In genomic region chr3:13828501-13828900, GRCh38 we compare ENCODE assay signal across 34 cellular contexts. TPM values are rescaled to one million over a fixed set of nuclear protein-coding genes. Genes with fewer than 3 reads are reported as not detected.
"Had no signal": no experiment of that assay in that cellular context is flagged by ENCODE, and none has a peak within 500 bp of the region (broad histone marks: within the 10 kb centered on the region; RNA-seq: fewer than 3 reads in every experiment).

No MANE protein-coding gene starts in this region.

- H3K4me3 ChIP-seq: adrenal gland, body of pancreas, esophagus muscularis mucosa, gastrocnemius medialis had no signal

- FAIRE-seq: colon had no signal

- H3K9me3 ChIP-seq: adrenal gland, body of pancreas, esophagus muscularis mucosa, gastrocnemius medialis had no signal

- H3K27me3 ChIP-seq: adrenal gland, body of pancreas, foreskin keratinocyte had no signal

- H3K36me3 ChIP-seq: adrenal gland, esophagus muscularis mucosa, gastrocnemius medialis had no signal

- H3K27ac ChIP-seq: adrenal gland, body of pancreas, esophagus muscularis mucosa, foreskin keratinocyte, gastrocnemius medialis had no signal

- DNase-seq: activated CD4-positive, alpha-beta memory T cell treated with anti-CD3 and anti-CD28 coated beads for 36 hours; activated CD4-positive, alpha-beta T cell treated with anti-CD3 and anti-CD28 coated beads for 36 hours; activated CD4-positive, alpha-beta T cell treated with anti-CD3 and anti-CD28 coated beads, Interleukin-2, amount 10 ng/mL, durations not matched to agents 24 days and 14 days; activated CD4-positive, CD25-positive, alpha-beta regulatory T cell; activated CD4-positive, CD25-positive, alpha-beta regulatory T cell treated with anti-CD3 and anti-CD28 coated beads, Interleukin-2, amount 50 U/mL, for 72 hours; activated CD8-positive, alpha-beta memory T cell treated with anti-CD3 and anti-CD28 coated beads, Interleukin-2, amount 10 ng/mL, durations not matched to agents 7 days and 5 days; activated CD8-positive, alpha-beta memory T cell treated with anti-CD3 and anti-CD28 coated beads, Interleukin-2, amount 50 U/mL, for 4 hours; activated CD8-positive, alpha-beta T cell treated with anti-CD3 and anti-CD28 coated beads, Interleukin-2, amount 10 ng/mL, durations not matched to agents 7 days and 5 days; activated effector memory CD4-positive, alpha-beta T cell treated with anti-CD3 and anti-CD28 coated beads, Interleukin-2, amount 50 U/mL, for 16 hours; activated naive CD4-positive, alpha-beta T cell treated with anti-CD3 and anti-CD28 coated beads for 36 hours; activated naive CD8-positive, alpha-beta T cell treated with anti-CD3 and anti-CD28 coated beads for 36 hours; activated naive CD8-positive, alpha-beta T cell treated with anti-CD3 and anti-CD28 coated beads, Interleukin-2, amount 50 U/mL, for 24 hours; activated T-cell treated with anti-CD3 and anti-CD28 coated beads, Interleukin-2, amount 50 U/mL, for 1 hour; activated T-cell treated with anti-CD3 and anti-CD28 coated beads, Interleukin-2, amount 50 U/mL, for 48 hours; adrenal gland; amygdala; body of pancreas; caudate nucleus; cortex of kidney; dermis blood vessel endothelial cell; effector CD4-positive, alpha-beta T cell; effector memory CD8-positive, alpha-beta T cell; erythroblast; foreskin keratinocyte; gastrocnemius medialis; glutamatergic neuron; T-helper 1 cell; T-helper 17 cell had no signal

- H3K4me1 ChIP-seq: adrenal gland, body of pancreas, esophagus muscularis mucosa, gastrocnemius medialis had no signal

RNA-seq across cellular contexts. Expression of gene WNT7A, which starts 51.4 kb away (rescaled TPM):
- total RNA-seq: activated CD4-positive, alpha-beta T cell treated with anti-CD3 and anti-CD28 coated beads, Interleukin-2, amount 10 ng/mL, durations not matched to agents 24 days and 14 days; activated CD8-positive, alpha-beta memory T cell treated with anti-CD3 and anti-CD28 coated beads, Interleukin-2, amount 10 ng/mL, durations not matched to agents 7 days and 5 days; activated CD8-positive, alpha-beta T cell treated with anti-CD3 and anti-CD28 coated beads, Interleukin-2, amount 10 ng/mL, durations not matched to agents 7 days and 5 days; activated T-helper 1 cell treated with anti-CD3 and anti-CD28 coated beads, Interleukin-12 subunit alpha, Interleukin-12 subunit beta, Interleukin-2, Interleukin-4 antibody, amounts not matched to agents 30 ng/mL and 10 ng/mL and 1 ng/mL, durations not matched to agents 14 hours and 24 hours and 36 hours; activated T-helper 2 cell treated with anti-CD3 and anti-CD28 coated beads, Interferon-gamma antibody, Interleukin-2, Interleukin-4, amounts not matched to agents 10 μg/mL and 5 μg/mL and 100 μg/mL, durations not matched to agents 14 hours and 24 hours and 36 hours; aorta; chondrocyte; esophagus muscularis mucosa; gastrocnemius medialis had no signal
- polyA plus RNA-seq: adrenal gland, aorta had no signal
